In genomic region chr19:45526143-45526542, GRCh38 we compare ENCODE assay signal across 8 cellular contexts. TPM values are rescaled to one million over a fixed set of nuclear protein-coding genes. Genes with fewer than 3 reads are reported as not detected.
DNase-seq lines count a peak whose midpoint lies in the region; ATAC-seq and TF ChIP-seq lines count a peak whose summit lies in the region.

No MANE protein-coding gene starts in this region.

- peak; percentile 56 for DNase-seq in AG10803 (ENCODE audit: low read depth)
- DNase-seq in HEK293T (ENCODE audit: extremely low spot score): peak; percentile 81
- DNase-seq in UCSD-AML1 (lab: John Stamatoyannopoulos, UW; ENCODE audit: unreplicated experiment): peak; percentile 42
- peak; percentile 26 to 40 for DNase-seq in hippocampal formation (lab: John Stamatoyannopoulos, UW)
- no peak for DNase-seq in thoracic aorta (ENCODE audit: low spot score)
- DNase-seq in stimulated activated CD4-positive, alpha-beta T cell treated with anti-CD3 and anti-CD28 coated beads, Interleukin-15, amount 100 ng/mL, for 24 hours: no peak
- DNase-seq in CD4-positive, alpha-beta memory T cell: no peak
- DNase-seq in activated naive CD8-positive, alpha-beta T cell treated with anti-CD3 and anti-CD28 coated beads, Interleukin-2, amount 50 U/mL, for 24 hours: no peak

- no peak for ATAC-seq in thoracic aorta (ENCODE audit: insufficient number of reproducible peaks, low FRiP score, low read depth)
- no peak for ATAC-seq in activated naive CD8-positive, alpha-beta T cell treated with anti-CD3 and anti-CD28 coated beads, Interleukin-2, amount 50 U/mL, for 24 hours

- H3K27ac ChIP-seq in thoracic aorta: peak overlapping the region; percentile 53 to 68
- H3K27ac ChIP-seq in CD4-positive, alpha-beta memory T cell (ENCODE audit: low read depth, low read length): no peak overlapping the region

- peaks cover 11 to 55% of the 10 kb centered on the region in 2 donors for H3K4me1 ChIP-seq in thoracic aorta (ENCODE audit: control insufficient read depth in 1 of 2, low read depth in 2 of 2)
- H3K4me1 ChIP-seq in CD4-positive, alpha-beta memory T cell (ENCODE audit: insufficient read depth, low read length): peaks cover 9% of the 10 kb centered on the region

- no peaks in the 10 kb centered on the region for H3K27me3 ChIP-seq in thoracic aorta (replicated peaks; ENCODE audit: insufficient read depth)
- H3K27me3 ChIP-seq in CD4-positive, alpha-beta memory T cell (ENCODE audit: insufficient read depth, low read length): no peaks in the 10 kb centered on the region

- H3K4me3 Mint-ChIP-seq in CD4-positive, alpha-beta memory T cell: no peak overlapping the region
- H3K4me3 Mint-ChIP-seq in activated naive CD8-positive, alpha-beta T cell treated with anti-CD3 and anti-CD28 coated beads, Interleukin-2, amount 50 U/mL, for 24 hours: no peak overlapping the region

- CTCF ChIA-PET in HEK293T (lab: Yijun Ruan, JAX): interaction anchor here (0.9 kb wide), 1 partner anchor 118 kb away, joined by 3 read pairs; no protein-coding TSS in a partner anchor
- CTCF ChIA-PET in CD4-positive, alpha-beta memory T cell (lab: Charles Lee; ENCODE audit: partially characterized antibody): interaction anchor here (1.0 to 2.3 kb wide), 3 partner anchors 11 to 117 kb away, joined by 3 to 7 read pairs (median 4); no protein-coding TSS in a partner anchor

- peaks cover 0 to 2% of the 10 kb centered on the region in 2 donors for H3K27me3 Mint-ChIP-seq in CD4-positive, alpha-beta memory T cell
- H3K27me3 Mint-ChIP-seq in activated naive CD8-positive, alpha-beta T cell treated with anti-CD3 and anti-CD28 coated beads, Interleukin-2, amount 50 U/mL, for 24 hours: no peaks in the 10 kb centered on the region

- peak overlapping the region in 3 of 7 donors; percentile 35 to 80 (median 46) for H3K27ac Mint-ChIP-seq in CD4-positive, alpha-beta memory T cell
- no peak overlapping the region for H3K27ac Mint-ChIP-seq in activated naive CD8-positive, alpha-beta T cell treated with anti-CD3 and anti-CD28 coated beads, Interleukin-2, amount 50 U/mL, for 24 hours

- peaks cover 50% of the 10 kb centered on the region for H3K36me3 ChIP-seq in thoracic aorta
- H3K36me3 ChIP-seq in CD4-positive, alpha-beta memory T cell (ENCODE audit: insufficient read depth, low read length): peaks cover 26% of the 10 kb centered on the region

- TF ChIP-seq CTCF in AG10803 (conservative IDR thresholded peaks at IDR 0.05; ENCODE audit: low read length) (no peak), thoracic aorta (IDR thresholded peaks at IDR 0.05) (no peak)

- peaks cover 7 to 21% (median 15%) of the 10 kb centered on the region in 4 donors for H3K4me1 Mint-ChIP-seq in CD4-positive, alpha-beta memory T cell
- peaks cover 15% of the 10 kb centered on the region for H3K4me1 Mint-ChIP-seq in activated naive CD8-positive, alpha-beta T cell treated with anti-CD3 and anti-CD28 coated beads, Interleukin-2, amount 50 U/mL, for 24 hours

- H3K9me3 ChIP-seq in thoracic aorta: no peaks in the 10 kb centered on the region
- H3K9me3 ChIP-seq in CD4-positive, alpha-beta memory T cell (ENCODE audit: control insufficient read depth in 1 of 2, low read length in 2 of 2): no peaks in the 10 kb centered on the region

- H3K9me3 Mint-ChIP-seq in CD4-positive, alpha-beta memory T cell: peaks cover 0 to 2% (median 0%) of the 10 kb centered on the region in 8 donors
- no peaks in the 10 kb centered on the region for H3K9me3 Mint-ChIP-seq in activated naive CD8-positive, alpha-beta T cell treated with anti-CD3 and anti-CD28 coated beads, Interleukin-2, amount 50 U/mL, for 24 hours

- H3K36me3 Mint-ChIP-seq in CD4-positive, alpha-beta memory T cell: peaks cover 16 to 50% of the 10 kb centered on the region in 2 donors
- peaks cover 24% of the 10 kb centered on the region for H3K36me3 Mint-ChIP-seq in activated naive CD8-positive, alpha-beta T cell treated with anti-CD3 and anti-CD28 coated beads, Interleukin-2, amount 50 U/mL, for 24 hours (ENCODE audit: low read depth)

- POLR2A ChIA-PET in HEK293T (lab: Yijun Ruan, JAX): no interaction called here
- POLR2A ChIA-PET in CD4-positive, alpha-beta memory T cell (lab: Charles Lee; ENCODE audit: partially characterized antibody): interaction anchor here (0.6 kb wide), 1 partner anchor 111 kb away, joined by 3 read pairs; no protein-coding TSS in a partner anchor

- H3K4me3 ChIP-seq in AG10803 (ENCODE audit: low read length) (no peak overlapping the region), thoracic aorta (no peak overlapping the region)
- H3K4me3 ChIP-seq in CD4-positive, alpha-beta memory T cell (ENCODE audit: low read length in 2 of 2): no peak overlapping the region

- intact Hi-C loops in CD4-positive, alpha-beta memory T cell (cut with micrococcal nuclease): no loop called here

TF ChIP-seq in HEK293T, 16 proteins besides CTCF, POLR2A, EP300 and RAD21:
- no peak for TF ChIP-seq FOXA1 (IDR thresholded peaks at IDR 0.05)
- peak; percentile 28; the same call in 1 of the 2 replicates for TF ChIP-seq SP1 (IDR thresholded peaks at IDR 0.05)
- no peak for TF ChIP-seq LEF1 (IDR thresholded peaks at IDR 0.05; ENCODE audit: borderline replicate concordance)
TF ChIP-seq in HEK293T: peak in this region for 1.

RNA-seq across cellular contexts. Expression of gene VASP, which starts 18.9 kb away (rescaled TPM):
- 100 to 1,000 TPM; 208 to 287 TPM for total RNA-seq in thoracic aorta
- 10 to 100 TPM; 89.8 to 92.8 TPM for total RNA-seq in CD4-positive, alpha-beta memory T cell
- 10 to 100 TPM; 49.1 to 53.4 TPM for polyA plus RNA-seq in CD4-positive, alpha-beta memory T cell

RNA-seq across cellular contexts. Expression of gene PPM1N, which starts 27.9 kb away (rescaled TPM):
- total RNA-seq in thoracic aorta: 1 to 10 TPM; 3.5 to 6.6 TPM
- total RNA-seq in CD4-positive, alpha-beta memory T cell: 1 to 10 TPM; 5.8 to 7.9 TPM
- polyA plus RNA-seq in CD4-positive, alpha-beta memory T cell: 1 to 10 TPM; 3.7 to 4.0 TPM

RNA-seq across cellular contexts. Expression of gene RTN2, which starts 29.3 kb away (rescaled TPM):
- 10 to 100 TPM; 16.0 to 22.6 TPM for total RNA-seq in thoracic aorta
- total RNA-seq in CD4-positive, alpha-beta memory T cell: 1 to 10 TPM in 1 of 2 experiments, under 1 TPM in 1; 0.14 to 1.1 TPM
- polyA plus RNA-seq in CD4-positive, alpha-beta memory T cell: under 1 TPM in 1 of 2 donors, not detected in 1; 0.48 TPM

RNA-seq across cellular contexts. Expression of gene FOSB, which starts 58.3 kb away (rescaled TPM):
- total RNA-seq in thoracic aorta: 100 to 1,000 TPM; 126 to 587 TPM
- total RNA-seq in CD4-positive, alpha-beta memory T cell: 1 to 10 TPM; 4.2 to 4.7 TPM
- polyA plus RNA-seq in CD4-positive, alpha-beta memory T cell: 10 to 100 TPM; 12.5 to 17.1 TPM

RNA-seq across cellular contexts. Expression of gene OPA3, which starts 58.5 kb away (rescaled TPM):
- total RNA-seq in thoracic aorta: 10 to 100 TPM in 1 of 2 donors, 1 to 10 TPM in 1; 8.4 to 13.1 TPM
- 10 to 100 TPM in 1 of 2 experiments, 1 to 10 TPM in 1; 9.9 to 10.8 TPM for total RNA-seq in CD4-positive, alpha-beta memory T cell
- 10 to 100 TPM in 1 of 2 donors, 1 to 10 TPM in 1; 4.4 to 12.9 TPM for polyA plus RNA-seq in CD4-positive, alpha-beta memory T cell

Comparison
In these comparisons a context has a peak if more than half of its experiments do, and no peak if none do; other contexts are left out.
1. DNase-seq: peak in AG10803 (single experiment), HEK293T (single experiment), UCSD-AML1 (single experiment) and hippocampal formation (2 of 2); none in thoracic aorta (single experiment), stimulated activated CD4-positive, alpha-beta T cell treated with anti-CD3 and anti-CD28 coated beads, Interleukin-15, amount 100 ng/mL, for 24 hours (single experiment), CD4-positive, alpha-beta memory T cell (0 of 5) and activated naive CD8-positive, alpha-beta T cell treated with anti-CD3 and anti-CD28 coated beads, Interleukin-2, amount 50 U/mL, for 24 hours (single experiment).
2. RNA of gene RTN2, which starts 29.3 kb away (total RNA-seq): 16.0 to 22.6 TPM in thoracic aorta; 0.14 to 1.1 TPM in CD4-positive, alpha-beta memory T cell; every median in the first group is over 4 times any median in the second.